ENCODE assay signal across 12 cellular contexts in the genomic region with DNA sequence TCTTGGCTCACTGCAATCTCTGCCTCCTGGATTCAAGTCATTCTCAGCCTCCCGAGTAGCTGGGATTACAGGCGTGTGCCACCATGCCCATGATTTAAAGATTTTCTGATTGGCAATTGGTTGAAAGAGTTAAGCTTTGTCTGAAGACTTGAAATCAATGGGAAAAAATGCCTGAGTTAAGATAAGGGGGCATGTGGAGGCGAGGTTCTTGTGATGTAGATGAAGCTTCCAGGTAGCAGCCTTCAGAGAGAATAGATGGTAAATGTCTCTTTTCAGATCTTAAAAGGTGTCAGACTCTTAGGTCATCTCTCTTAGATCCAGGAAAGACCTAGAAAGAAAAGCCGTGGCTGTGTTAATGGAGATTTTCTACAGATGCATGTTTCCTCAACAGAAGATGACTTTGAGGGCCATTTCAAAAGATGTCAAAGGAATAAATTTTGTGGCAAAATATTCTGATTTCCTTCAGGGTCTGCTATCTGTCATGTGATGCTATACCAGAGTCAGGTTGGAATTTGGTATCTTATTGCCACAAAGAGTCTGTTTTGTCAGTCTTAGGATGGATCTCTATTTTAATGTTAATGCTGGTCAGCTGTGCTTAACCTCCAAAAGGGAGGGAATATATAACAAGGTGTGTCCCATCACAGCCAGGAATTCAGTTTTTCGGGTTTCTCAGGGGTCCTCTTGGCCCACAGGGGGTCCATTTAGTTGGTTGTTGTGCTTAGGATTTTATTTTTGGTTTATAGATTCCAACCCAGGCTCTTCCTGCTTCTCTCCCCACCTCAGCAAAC. TPM values are rescaled to one million over a fixed set of nuclear protein-coding genes. Genes with fewer than 3 reads are reported as not detected.
DNase-seq lines count a peak whose midpoint lies in the region; ATAC-seq and TF ChIP-seq lines count a peak whose summit lies in the region.
"Had no signal": no experiment of that assay in that cellular context is flagged by ENCODE, and none has a peak within 500 bp of the region (broad histone marks: within the 10 kb centered on the region; RNA-seq: fewer than 3 reads in every experiment).

No MANE protein-coding gene starts in this region.

- H3K27me3 ChIP-seq in HUES48 (ENCODE audit: control insufficient read depth, insufficient read depth, low read length), result no peaks in the 10 kb centered on the region
- H3K27me3 ChIP-seq in iPS-20b (ENCODE audit: insufficient read depth, low read length), result no peaks in the 10 kb centered on the region
- H3K27me3 ChIP-seq in CD4-positive, alpha-beta T cell (ENCODE audit: control insufficient read depth, insufficient read depth, low read length), result no peaks in the 10 kb centered on the region

- H3K9ac ChIP-seq in HUES48 (ENCODE audit: low read depth, low read length) (0 out of 2 replicates have a peak overlapping the region, but pooled peaks have one; percentile 20), iPS-20b (ENCODE audit: low read depth, low read length) (peak overlapping the region; percentile 8; the same call in 1 of the 2 replicates)
- H3K9ac ChIP-seq: KMS-11 had no signal

- H3K9me3 Mint-ChIP-seq in WTC11, result peaks cover 17% of the 10 kb centered on the region
- no peaks in the 10 kb centered on the region for H3K9me3 Mint-ChIP-seq in CD4-positive, alpha-beta T cell

- H3K9me3 ChIP-seq in HUES48 (ENCODE audit: control insufficient read depth, insufficient read depth, low read length), result no peaks in the 10 kb centered on the region; the same call in 1 of the 2 replicates
- no peaks in the 10 kb centered on the region for H3K9me3 ChIP-seq in iPS-20b (ENCODE audit: insufficient read depth, low read depth, low read length)
- no peaks in the 10 kb centered on the region for H3K9me3 ChIP-seq in CD4-positive, alpha-beta T cell (ENCODE audit: control insufficient read depth, low read length)

- intact Hi-C loops in posterior vena cava (cut with DNase I), result no loop called here
- intact Hi-C loops in CD4-positive, alpha-beta T cell (cut with DNase I, micrococcal nuclease), result no loop called here

- CTCF ChIA-PET in WTC11 (lab: Charles Lee), result interaction anchor here (0.6 to 1.2 kb wide), 3 partner anchors 11 to 131 kb away, joined by 3 to 6 read pairs (median 3); no protein-coding TSS in a partner anchor
- CTCF ChIA-PET in CD4-positive, alpha-beta T cell (lab: Charles Lee), result no interaction called here

- H3K36me3 ChIP-seq in HUES48 (ENCODE audit: control insufficient read depth, insufficient read depth, low read length), result no peaks in the 10 kb centered on the region
- no peaks in the 10 kb centered on the region for H3K36me3 ChIP-seq in iPS-20b (ENCODE audit: insufficient read depth, low read depth, low read length)

- H3K4me3 Mint-ChIP-seq in WTC11, result no peak overlapping the region
- H3K4me3 Mint-ChIP-seq in CD4-positive, alpha-beta T cell, result no peak overlapping the region
- H3K4me3 Mint-ChIP-seq: CD14-positive monocyte had no signal

- DNase-seq in WTC11 (ENCODE audit: low spot score) (no peak), hippocampal formation (lab: John Stamatoyannopoulos, UW) (no peak), posterior vena cava (ENCODE audit: low spot score) (no peak)
- DNase-seq in CD4-positive, alpha-beta T cell, result no peak
- DNase-seq: DMS 273 treated with DMSO at 0.1 percent for 48 hours had no signal

- H3K27me3 Mint-ChIP-seq in WTC11 (ENCODE audit: low read depth), result no peaks in the 10 kb centered on the region; the same call in 1 of the 2 replicates
- no peaks in the 10 kb centered on the region for H3K27me3 Mint-ChIP-seq in CD4-positive, alpha-beta T cell

- peaks cover 58% of the 10 kb centered on the region for H3K4me1 Mint-ChIP-seq in WTC11
- no peaks in the 10 kb centered on the region for H3K4me1 Mint-ChIP-seq in CD4-positive, alpha-beta T cell (ENCODE audit: low read depth)
- H3K4me1 Mint-ChIP-seq: CD14-positive monocyte had no signal

- peak; percentile 83 for ATAC-seq in WTC11
- no peak for ATAC-seq in GM19324 (IDR thresholded peaks at IDR 0.05; ENCODE audit: low FRiP score, unreplicated experiment)
- no peak for ATAC-seq in CD4-positive, alpha-beta T cell (ENCODE audit: poor library complexity)
- ATAC-seq: HCT116 had no signal

- H3K36me3 Mint-ChIP-seq in WTC11, result peaks cover 9% of the 10 kb centered on the region; the same call in 1 of the 2 replicates
- no peaks in the 10 kb centered on the region for H3K36me3 Mint-ChIP-seq in CD4-positive, alpha-beta T cell (ENCODE audit: low read depth)
- H3K36me3 Mint-ChIP-seq: CD14-positive monocyte had no signal

- H3K4me1 ChIP-seq in HUES48 (ENCODE audit: control insufficient read depth, insufficient read depth, low read length) (peaks cover 11% of the 10 kb centered on the region), iPS-20b (ENCODE audit: insufficient read depth, low read length) (peaks cover 13% of the 10 kb centered on the region; the same call in 1 of the 2 replicates)

- peak overlapping the region; percentile 93 for H3K27ac ChIP-seq in HUES48 (ENCODE audit: low read depth, low read length)
- peak overlapping the region; percentile 18 for H3K27ac ChIP-seq in iPS-20b (ENCODE audit: low read length)
- H3K27ac ChIP-seq in CD4-positive, alpha-beta T cell (ENCODE audit: low read depth, low read length), result no peak overlapping the region
- H3K27ac ChIP-seq: HL-60, KMS-11 had no signal

- no peak for TF ChIP-seq CTCF in WTC11 (IDR thresholded peaks at IDR 0.05)
- no peak for TF ChIP-seq CTCF in CD4-positive, alpha-beta T cell (IDR thresholded peaks at IDR 0.05)

- H3K4me3 ChIP-seq in HUES48 (ENCODE audit: low read depth, low read length), result no peak overlapping the region
- H3K4me3 ChIP-seq in iPS-20b (ENCODE audit: low read length), result peak overlapping the region; percentile 4; the same call in 1 of the 2 replicates

- H3K27ac Mint-ChIP-seq in WTC11, result peak overlapping the region; percentile 90
- no peak overlapping the region for H3K27ac Mint-ChIP-seq in CD4-positive, alpha-beta T cell

- POLR2A ChIA-PET in WTC11 (lab: Charles Lee), result no interaction called here
- POLR2A ChIA-PET in CD4-positive, alpha-beta T cell (lab: Charles Lee), result no interaction called here

TF ChIP-seq in WTC11, 78 proteins besides CTCF, POLR2A, EP300 and RAD21 (continues in another document):
- TF ChIP-seq, protein P1, sequence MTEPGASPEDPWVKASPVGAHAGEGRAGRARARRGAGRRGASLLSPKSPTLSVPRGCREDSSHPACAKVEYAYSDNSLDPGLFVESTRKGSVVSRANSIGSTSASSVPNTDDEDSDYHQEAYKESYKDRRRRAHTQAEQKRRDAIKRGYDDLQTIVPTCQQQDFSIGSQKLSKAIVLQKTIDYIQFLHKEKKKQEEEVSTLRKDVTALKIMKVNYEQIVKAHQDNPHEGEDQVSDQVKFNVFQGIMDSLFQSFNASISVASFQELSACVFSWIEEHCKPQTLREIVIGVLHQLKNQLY (CRISPR knock-in tag; IDR thresholded peaks at IDR 0.05), result no peak
- TF ChIP-seq ZNF423 (CRISPR knock-in tag; IDR thresholded peaks at IDR 0.05) (peak; percentile 17; the same call in 1 of the 2 replicates), ZNF219 (CRISPR knock-in tag; IDR thresholded peaks at IDR 0.05; ENCODE audit: borderline replicate concordance) (no peak), NFE2L1 (CRISPR knock-in tag; IDR thresholded peaks at IDR 0.05) (0 out of 2 replicates have a peak, but pooled peaks have one; percentile 21), SOX15 (CRISPR knock-in tag; IDR thresholded peaks at IDR 0.05) (no peak), FOXP1 (CRISPR knock-in tag; IDR thresholded peaks at IDR 0.05; ENCODE audit: borderline replicate concordance) (no peak)
- TF ChIP-seq, protein P2, sequence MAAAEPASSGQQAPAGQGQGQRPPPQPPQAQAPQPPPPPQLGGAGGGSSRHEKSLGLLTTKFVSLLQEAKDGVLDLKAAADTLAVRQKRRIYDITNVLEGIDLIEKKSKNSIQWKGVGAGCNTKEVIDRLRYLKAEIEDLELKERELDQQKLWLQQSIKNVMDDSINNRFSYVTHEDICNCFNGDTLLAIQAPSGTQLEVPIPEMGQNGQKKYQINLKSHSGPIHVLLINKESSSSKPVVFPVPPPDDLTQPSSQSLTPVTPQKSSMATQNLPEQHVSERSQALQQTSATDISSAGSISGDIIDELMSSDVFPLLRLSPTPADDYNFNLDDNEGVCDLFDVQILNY (CRISPR knock-in tag; IDR thresholded peaks at IDR 0.05), result no peak
- TF ChIP-seq, protein P3, sequence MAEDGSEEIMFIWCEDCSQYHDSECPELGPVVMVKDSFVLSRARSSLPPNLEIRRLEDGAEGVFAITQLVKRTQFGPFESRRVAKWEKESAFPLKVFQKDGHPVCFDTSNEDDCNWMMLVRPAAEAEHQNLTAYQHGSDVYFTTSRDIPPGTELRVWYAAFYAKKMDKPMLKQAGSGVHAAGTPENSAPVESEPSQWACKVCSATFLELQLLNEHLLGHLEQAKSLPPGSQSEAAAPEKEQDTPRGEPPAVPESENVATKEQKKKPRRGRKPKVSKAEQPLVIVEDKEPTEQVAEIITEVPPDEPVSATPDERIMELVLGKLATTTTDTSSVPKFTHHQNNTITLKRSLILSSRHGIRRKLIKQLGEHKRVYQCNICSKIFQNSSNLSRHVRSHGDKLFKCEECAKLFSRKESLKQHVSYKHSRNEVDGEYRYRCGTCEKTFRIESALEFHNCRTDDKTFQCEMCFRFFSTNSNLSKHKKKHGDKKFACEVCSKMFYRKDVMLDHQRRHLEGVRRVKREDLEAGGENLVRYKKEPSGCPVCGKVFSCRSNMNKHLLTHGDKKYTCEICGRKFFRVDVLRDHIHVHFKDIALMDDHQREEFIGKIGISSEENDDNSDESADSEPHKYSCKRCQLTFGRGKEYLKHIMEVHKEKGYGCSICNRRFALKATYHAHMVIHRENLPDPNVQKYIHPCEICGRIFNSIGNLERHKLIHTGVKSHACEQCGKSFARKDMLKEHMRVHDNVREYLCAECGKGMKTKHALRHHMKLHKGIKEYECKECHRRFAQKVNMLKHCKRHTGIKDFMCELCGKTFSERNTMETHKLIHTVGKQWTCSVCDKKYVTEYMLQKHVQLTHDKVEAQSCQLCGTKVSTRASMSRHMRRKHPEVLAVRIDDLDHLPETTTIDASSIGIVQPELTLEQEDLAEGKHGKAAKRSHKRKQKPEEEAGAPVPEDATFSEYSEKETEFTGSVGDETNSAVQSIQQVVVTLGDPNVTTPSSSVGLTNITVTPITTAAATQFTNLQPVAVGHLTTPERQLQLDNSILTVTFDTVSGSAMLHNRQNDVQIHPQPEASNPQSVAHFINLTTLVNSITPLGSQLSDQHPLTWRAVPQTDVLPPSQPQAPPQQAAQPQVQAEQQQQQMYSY (CRISPR knock-in tag; IDR thresholded peaks at IDR 0.05), result no peak

RNA-seq across cellular contexts. Expression of a gene that starts 58.3 kb away (rescaled TPM):
- total RNA-seq in WTC11 (2021) (19.9 TPM in 3 replicates), posterior vena cava (10 to 100 TPM; 49.4 to 54.7 TPM)
- 10 to 100 TPM; 51.2 to 53.3 TPM for total RNA-seq in CD4-positive, alpha-beta T cell
